1 cellular context compared by ENCODE assay signal in the genomic region with DNA sequence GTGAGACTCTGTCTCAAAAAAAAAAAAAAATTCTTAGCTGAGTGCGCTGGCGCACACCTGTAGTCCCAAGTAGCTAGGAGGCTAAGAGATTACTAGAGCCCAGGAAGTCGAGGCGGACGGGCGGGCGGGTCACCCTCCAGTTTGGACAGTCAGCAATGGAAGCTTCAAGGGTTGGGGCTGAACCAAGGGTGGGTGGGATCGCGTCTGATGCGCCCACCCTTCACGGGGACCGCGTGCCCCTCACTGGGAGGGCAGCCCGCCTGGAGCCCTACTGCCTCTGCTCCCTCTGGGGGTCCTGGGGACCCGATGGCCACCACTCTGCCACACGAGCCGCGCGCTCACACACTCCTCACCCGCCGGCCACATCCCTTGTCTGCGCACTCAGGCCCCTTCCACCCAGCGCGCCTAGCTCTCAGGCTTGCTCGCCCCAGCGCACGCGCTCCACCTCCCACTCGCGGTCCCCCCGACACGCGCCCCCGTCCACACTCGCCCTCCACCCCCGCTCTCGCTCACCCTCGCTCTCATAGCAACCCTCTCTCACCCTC.
A peak's percentile ranks its signal among the peaks of the same experiment; 100 is the strongest.
TF ChIP-seq lines count a peak whose summit lies in the region.

No MANE protein-coding gene starts in this region.

TF ChIP-seq in HepG2, 621 proteins besides CTCF, POLR2A, EP300 and RAD21 (continued from another document and continues in another):
- TF ChIP-seq, protein P1, sequence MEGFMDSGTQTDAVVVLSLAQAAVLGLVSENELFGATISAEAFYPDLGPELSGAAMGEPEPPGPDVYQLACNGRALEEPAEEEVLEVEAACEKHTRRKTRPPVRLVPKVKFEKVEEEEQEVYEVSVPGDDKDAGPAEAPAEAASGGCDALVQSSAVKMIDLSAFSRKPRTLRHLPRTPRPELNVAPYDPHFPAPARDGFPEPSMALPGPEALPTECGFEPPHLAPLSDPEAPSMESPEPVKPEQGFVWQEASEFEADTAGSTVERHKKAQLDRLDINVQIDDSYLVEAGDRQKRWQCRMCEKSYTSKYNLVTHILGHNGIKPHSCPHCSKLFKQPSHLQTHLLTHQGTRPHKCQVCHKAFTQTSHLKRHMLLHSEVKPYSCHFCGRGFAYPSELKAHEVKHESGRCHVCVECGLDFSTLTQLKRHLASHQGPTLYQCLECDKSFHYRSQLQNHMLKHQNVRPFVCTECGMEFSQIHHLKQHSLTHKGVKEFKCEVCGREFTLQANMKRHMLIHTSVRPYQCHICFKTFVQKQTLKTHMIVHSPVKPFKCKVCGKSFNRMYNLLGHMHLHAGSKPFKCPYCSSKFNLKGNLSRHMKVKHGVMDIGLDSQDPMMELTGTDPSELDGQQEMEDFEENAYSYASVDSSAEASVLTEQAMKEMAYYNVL (CRISPR knock-in tag; IDR thresholded peaks at IDR 0.05; ENCODE audit: borderline replicate concordance) = 0 out of 2 replicates have a peak, but pooled peaks have one; percentile 38
- TF ChIP-seq SRF (IDR thresholded peaks at IDR 0.05; ENCODE audit: low read depth, low read length) (no peak), REPIN1 (CRISPR knock-in tag; IDR thresholded peaks at IDR 0.05; ENCODE audit: borderline replicate concordance, low read depth) (0 out of 2 replicates have a peak, but pooled peaks have one; percentile 13), PTBP1 (IDR thresholded peaks at IDR 0.05; ENCODE audit: low read depth, low read length, poor library complexity, severe bottlenecking) (no peak), SKI (IDR thresholded peaks at IDR 0.05; ENCODE audit: partially characterized antibody) (no peak), ZNF782 (CRISPR knock-in tag; IDR thresholded peaks at IDR 0.05; ENCODE audit: borderline replicate concordance) (0 out of 2 replicates have a peak, but pooled peaks have one; percentile 49), ZNF138 (CRISPR knock-in tag; IDR thresholded peaks at IDR 0.05; ENCODE audit: low read depth) (0 out of 2 replicates have a peak, but pooled peaks have one; percentile 8), MED8 (CRISPR knock-in tag; IDR thresholded peaks at IDR 0.05; ENCODE audit: insufficient replicate concordance) (peak; percentile 17), DNMT1 (CRISPR knock-in tag; IDR thresholded peaks at IDR 0.05) (0 out of 2 replicates have a peak, but pooled peaks have one; percentile 55), ZSCAN29 (CRISPR knock-in tag; conservative IDR thresholded peaks at IDR 0.05) (0 out of 2 replicates have a peak, but pooled peaks have one; percentile 14), SALL2 (CRISPR knock-in tag; IDR thresholded peaks at IDR 0.05) (0 out of 2 replicates have a peak, but pooled peaks have one; percentile 10), ZNF383 (CRISPR knock-in tag; IDR thresholded peaks at IDR 0.05; ENCODE audit: borderline replicate concordance) (0 out of 2 replicates have a peak, but pooled peaks have one; percentile 40), KDM2A (CRISPR knock-in tag; IDR thresholded peaks at IDR 0.05; ENCODE audit: borderline replicate concordance, low read depth) (no peak), ZFP36 (IDR thresholded peaks at IDR 0.05; ENCODE audit: borderline replicate concordance, low read depth, low read length, partially characterized antibody) (no peak), MYC (CRISPR knock-in tag; IDR thresholded peaks at IDR 0.05; ENCODE audit: borderline replicate concordance) (0 out of 2 replicates have a peak, but pooled peaks have one; percentile 2), ZSCAN25 (CRISPR knock-in tag; IDR thresholded peaks at IDR 0.05) (no peak), TCF12 (IDR thresholded peaks at IDR 0.05) (no peak), TCF12 (CRISPR knock-in tag; IDR thresholded peaks at IDR 0.05) (0 out of 2 replicates have a peak, but pooled peaks have one; percentile 51), ETV5 (CRISPR knock-in tag; IDR thresholded peaks at IDR 0.05; ENCODE audit: borderline replicate concordance) (no peak), AGO2 (optimal IDR thresholded peaks at IDR 0.05; ENCODE audit: low read depth, low read length) (peak; percentile 14), SOX6 (IDR thresholded peaks at IDR 0.05) (no peak), SOX6 (CRISPR knock-in tag; IDR thresholded peaks at IDR 0.05) (0 out of 2 replicates have a peak, but pooled peaks have one; percentile 10), SMYD3 (CRISPR knock-in tag; IDR thresholded peaks at IDR 0.05) (no peak), EZH2 (conservative IDR thresholded peaks at IDR 0.05; ENCODE audit: low read depth, low read length) (no peak), KLF9 (CRISPR knock-in tag; IDR thresholded peaks at IDR 0.05; ENCODE audit: low read depth) (no peak), ZBTB38 (CRISPR knock-in tag; IDR thresholded peaks at IDR 0.05) (peak; percentile 38; the same call in 1 of the 2 replicates), RFX3 (CRISPR knock-in tag; IDR thresholded peaks at IDR 0.05) (no peak)
- TF ChIP-seq, protein P2, sequence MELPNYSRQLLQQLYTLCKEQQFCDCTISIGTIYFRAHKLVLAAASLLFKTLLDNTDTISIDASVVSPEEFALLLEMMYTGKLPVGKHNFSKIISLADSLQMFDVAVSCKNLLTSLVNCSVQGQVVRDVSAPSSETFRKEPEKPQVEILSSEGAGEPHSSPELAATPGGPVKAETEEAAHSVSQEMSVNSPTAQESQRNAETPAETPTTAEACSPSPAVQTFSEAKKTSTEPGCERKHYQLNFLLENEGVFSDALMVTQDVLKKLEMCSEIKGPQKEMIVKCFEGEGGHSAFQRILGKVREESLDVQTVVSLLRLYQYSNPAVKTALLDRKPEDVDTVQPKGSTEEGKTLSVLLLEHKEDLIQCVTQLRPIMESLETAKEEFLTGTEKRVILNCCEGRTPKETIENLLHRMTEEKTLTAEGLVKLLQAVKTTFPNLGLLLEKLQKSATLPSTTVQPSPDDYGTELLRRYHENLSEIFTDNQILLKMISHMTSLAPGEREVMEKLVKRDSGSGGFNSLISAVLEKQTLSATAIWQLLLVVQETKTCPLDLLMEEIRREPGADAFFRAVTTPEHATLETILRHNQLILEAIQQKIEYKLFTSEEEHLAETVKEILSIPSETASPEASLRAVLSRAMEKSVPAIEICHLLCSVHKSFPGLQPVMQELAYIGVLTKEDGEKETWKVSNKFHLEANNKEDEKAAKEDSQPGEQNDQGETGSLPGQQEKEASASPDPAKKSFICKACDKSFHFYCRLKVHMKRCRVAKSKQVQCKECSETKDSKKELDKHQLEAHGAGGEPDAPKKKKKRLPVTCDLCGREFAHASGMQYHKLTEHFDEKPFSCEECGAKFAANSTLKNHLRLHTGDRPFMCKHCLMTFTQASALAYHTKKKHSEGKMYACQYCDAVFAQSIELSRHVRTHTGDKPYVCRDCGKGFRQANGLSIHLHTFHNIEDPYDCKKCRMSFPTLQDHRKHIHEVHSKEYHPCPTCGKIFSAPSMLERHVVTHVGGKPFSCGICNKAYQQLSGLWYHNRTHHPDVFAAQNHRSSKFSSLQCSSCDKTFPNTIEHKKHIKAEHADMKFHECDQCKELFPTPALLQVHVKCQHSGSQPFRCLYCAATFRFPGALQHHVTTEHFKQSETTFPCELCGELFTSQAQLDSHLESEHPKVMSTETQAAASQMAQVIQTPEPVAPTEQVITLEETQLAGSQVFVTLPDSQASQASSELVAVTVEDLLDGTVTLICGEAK (IDR thresholded peaks at IDR 0.05) = no peak
- TF ChIP-seq, protein P2 (CRISPR knock-in tag; IDR thresholded peaks at IDR 0.05) = 0 out of 2 replicates have a peak, but pooled peaks have one; percentile 1
- TF ChIP-seq, protein P3, sequence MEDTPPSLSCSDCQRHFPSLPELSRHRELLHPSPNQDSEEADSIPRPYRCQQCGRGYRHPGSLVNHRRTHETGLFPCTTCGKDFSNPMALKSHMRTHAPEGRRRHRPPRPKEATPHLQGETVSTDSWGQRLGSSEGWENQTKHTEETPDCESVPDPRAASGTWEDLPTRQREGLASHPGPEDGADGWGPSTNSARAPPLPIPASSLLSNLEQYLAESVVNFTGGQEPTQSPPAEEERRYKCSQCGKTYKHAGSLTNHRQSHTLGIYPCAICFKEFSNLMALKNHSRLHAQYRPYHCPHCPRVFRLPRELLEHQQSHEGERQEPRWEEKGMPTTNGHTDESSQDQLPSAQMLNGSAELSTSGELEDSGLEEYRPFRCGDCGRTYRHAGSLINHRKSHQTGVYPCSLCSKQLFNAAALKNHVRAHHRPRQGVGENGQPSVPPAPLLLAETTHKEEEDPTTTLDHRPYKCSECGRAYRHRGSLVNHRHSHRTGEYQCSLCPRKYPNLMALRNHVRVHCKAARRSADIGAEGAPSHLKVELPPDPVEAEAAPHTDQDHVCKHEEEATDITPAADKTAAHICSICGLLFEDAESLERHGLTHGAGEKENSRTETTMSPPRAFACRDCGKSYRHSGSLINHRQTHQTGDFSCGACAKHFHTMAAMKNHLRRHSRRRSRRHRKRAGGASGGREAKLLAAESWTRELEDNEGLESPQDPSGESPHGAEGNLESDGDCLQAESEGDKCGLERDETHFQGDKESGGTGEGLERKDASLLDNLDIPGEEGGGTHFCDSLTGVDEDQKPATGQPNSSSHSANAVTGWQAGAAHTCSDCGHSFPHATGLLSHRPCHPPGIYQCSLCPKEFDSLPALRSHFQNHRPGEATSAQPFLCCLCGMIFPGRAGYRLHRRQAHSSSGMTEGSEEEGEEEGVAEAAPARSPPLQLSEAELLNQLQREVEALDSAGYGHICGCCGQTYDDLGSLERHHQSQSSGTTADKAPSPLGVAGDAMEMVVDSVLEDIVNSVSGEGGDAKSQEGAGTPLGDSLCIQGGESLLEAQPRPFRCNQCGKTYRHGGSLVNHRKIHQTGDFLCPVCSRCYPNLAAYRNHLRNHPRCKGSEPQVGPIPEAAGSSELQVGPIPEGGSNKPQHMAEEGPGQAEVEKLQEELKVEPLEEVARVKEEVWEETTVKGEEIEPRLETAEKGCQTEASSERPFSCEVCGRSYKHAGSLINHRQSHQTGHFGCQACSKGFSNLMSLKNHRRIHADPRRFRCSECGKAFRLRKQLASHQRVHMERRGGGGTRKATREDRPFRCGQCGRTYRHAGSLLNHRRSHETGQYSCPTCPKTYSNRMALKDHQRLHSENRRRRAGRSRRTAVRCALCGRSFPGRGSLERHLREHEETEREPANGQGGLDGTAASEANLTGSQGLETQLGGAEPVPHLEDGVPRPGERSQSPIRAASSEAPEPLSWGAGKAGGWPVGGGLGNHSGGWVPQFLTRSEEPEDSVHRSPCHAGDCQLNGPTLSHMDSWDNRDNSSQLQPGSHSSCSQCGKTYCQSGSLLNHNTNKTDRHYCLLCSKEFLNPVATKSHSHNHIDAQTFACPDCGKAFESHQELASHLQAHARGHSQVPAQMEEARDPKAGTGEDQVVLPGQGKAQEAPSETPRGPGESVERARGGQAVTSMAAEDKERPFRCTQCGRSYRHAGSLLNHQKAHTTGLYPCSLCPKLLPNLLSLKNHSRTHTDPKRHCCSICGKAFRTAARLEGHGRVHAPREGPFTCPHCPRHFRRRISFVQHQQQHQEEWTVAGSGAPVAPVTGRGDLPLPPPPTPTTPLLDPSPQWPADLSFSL (CRISPR knock-in tag; IDR thresholded peaks at IDR 0.05) = no peak
- TF ChIP-seq, protein P4, sequence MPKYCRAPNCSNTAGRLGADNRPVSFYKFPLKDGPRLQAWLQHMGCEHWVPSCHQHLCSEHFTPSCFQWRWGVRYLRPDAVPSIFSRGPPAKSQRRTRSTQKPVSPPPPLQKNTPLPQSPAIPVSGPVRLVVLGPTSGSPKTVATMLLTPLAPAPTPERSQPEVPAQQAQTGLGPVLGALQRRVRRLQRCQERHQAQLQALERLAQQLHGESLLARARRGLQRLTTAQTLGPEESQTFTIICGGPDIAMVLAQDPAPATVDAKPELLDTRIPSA (CRISPR knock-in tag; IDR thresholded peaks at IDR 0.05; ENCODE audit: borderline replicate concordance) = 0 out of 2 replicates have a peak, but pooled peaks have one; percentile 69
- TF ChIP-seq, protein P5, sequence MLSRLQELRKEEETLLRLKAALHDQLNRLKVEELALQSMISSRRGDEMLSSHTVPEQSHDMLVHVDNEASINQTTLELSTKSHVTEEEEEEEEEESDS (CRISPR knock-in tag; IDR thresholded peaks at IDR 0.05; ENCODE audit: borderline replicate concordance) = no peak
- TF ChIP-seq, protein P6, sequence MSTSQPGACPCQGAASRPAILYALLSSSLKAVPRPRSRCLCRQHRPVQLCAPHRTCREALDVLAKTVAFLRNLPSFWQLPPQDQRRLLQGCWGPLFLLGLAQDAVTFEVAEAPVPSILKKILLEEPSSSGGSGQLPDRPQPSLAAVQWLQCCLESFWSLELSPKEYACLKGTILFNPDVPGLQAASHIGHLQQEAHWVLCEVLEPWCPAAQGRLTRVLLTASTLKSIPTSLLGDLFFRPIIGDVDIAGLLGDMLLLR (CRISPR knock-in tag; IDR thresholded peaks at IDR 0.05) = peak; percentile 74
- TF ChIP-seq, protein P7, sequence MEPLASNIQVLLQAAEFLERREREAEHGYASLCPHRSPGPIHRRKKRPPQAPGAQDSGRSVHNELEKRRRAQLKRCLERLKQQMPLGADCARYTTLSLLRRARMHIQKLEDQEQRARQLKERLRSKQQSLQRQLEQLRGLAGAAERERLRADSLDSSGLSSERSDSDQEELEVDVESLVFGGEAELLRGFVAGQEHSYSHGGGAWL (CRISPR knock-in tag; IDR thresholded peaks at IDR 0.05) = 0 out of 2 replicates have a peak, but pooled peaks have one; percentile 13
- TF ChIP-seq, protein P8, sequence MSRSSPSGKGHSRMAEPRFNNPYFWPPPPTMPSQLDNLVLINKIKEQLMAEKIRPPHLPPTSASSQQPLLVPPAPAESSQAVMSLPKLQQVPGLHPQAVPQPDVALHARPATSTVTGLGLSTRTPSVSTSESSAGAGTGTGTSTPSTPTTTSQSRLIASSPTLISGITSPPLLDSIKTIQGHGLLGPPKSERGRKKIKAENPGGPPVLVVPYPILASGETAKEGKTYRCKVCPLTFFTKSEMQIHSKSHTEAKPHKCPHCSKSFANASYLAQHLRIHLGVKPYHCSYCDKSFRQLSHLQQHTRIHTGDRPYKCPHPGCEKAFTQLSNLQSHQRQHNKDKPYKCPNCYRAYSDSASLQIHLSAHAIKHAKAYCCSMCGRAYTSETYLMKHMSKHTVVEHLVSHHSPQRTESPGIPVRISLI (CRISPR knock-in tag; IDR thresholded peaks at IDR 0.05; ENCODE audit: borderline replicate concordance) = 0 out of 2 replicates have a peak, but pooled peaks have one; percentile 47
